ENCODE assay signal across 1 cellular context in the genomic region with DNA sequence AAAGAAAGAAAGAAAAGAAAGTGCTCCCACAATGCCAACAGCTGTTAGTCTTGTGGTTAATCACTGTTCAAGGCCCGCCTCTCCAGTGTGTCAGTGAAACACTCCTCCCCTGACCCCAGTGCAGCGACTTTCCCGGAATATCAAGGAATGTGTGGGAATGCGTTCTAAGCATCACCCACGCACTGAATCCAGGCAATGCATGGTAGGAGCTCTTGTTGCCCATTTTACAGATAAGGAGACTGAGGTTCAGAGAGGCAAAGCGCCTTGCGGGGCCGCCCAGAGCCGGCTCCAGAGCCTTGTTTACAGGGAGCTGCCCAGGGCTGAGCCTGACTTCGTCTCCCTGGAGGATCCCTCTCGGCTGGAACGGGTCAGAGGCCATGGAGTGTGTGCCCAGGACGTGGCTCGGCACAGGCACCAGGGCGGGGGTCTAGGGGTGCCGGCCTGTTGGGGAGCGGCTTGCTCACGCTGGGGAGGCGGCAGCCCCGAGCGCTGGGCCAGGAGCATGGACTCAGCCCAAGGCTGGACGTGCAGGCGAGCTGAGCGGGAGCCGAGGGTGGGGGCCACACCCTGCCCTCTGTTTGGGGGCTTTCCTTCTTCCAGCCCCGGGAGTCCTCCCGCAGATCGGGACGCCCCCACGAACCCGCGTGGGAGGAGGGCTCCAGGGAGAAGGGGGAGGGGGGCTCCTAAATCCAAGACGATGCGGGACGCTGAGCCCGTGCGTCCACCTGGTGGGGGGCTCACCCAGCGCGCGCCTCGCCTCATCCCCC.
TF ChIP-seq lines count a peak whose summit lies in the region.

No MANE protein-coding gene starts in this region.

TF ChIP-seq in HepG2, 621 proteins besides CTCF, POLR2A, EP300 and RAD21 (continues in another document):
- TF ChIP-seq IRF2 (CRISPR knock-in tag; IDR thresholded peaks at IDR 0.05) = no peak
- TF ChIP-seq, protein P1, sequence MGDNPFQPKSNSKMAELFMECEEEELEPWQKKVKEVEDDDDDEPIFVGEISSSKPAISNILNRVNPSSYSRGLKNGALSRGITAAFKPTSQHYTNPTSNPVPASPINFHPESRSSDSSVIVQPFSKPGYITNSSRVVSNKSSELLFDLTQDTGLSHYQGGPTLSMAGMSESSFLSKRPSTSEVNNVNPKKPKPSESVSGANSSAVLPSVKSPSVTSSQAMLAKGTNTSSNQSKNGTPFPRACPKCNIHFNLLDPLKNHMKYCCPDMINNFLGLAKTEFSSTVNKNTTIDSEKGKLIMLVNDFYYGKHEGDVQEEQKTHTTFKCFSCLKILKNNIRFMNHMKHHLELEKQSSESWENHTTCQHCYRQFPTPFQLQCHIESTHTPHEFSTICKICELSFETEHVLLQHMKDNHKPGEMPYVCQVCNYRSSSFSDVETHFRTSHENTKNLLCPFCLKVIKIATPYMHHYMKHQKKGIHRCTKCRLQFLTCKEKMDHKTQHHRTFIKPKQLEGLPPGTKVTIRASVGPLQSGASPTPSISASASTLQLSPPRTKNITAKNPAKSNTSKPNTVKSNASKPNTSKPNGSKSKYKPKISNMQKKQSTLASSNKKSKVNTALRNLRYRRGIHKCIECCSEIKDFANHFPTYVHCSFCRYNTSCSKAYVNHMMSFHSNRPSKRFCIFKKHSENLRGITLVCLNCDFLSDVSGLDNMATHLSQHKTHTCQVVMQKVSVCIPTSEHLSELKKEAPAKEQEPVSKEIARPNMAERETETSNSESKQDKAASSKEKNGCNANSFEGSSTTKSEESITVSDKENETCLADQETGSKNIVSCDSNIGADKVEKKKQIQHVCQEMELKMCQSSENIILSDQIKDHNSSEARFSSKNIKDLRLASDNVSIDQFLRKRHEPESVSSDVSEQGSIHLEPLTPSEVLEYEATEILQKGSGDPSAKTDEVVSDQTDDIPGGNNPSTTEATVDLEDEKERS (CRISPR knock-in tag; IDR thresholded peaks at IDR 0.05) = no peak; the same call in 1 of the 2 replicates
- TF ChIP-seq MTA1 (CRISPR knock-in tag; IDR thresholded peaks at IDR 0.05; ENCODE audit: borderline replicate concordance) = 0 out of 2 replicates have a peak, but pooled peaks have one; percentile 13
- TF ChIP-seq, protein P2, sequence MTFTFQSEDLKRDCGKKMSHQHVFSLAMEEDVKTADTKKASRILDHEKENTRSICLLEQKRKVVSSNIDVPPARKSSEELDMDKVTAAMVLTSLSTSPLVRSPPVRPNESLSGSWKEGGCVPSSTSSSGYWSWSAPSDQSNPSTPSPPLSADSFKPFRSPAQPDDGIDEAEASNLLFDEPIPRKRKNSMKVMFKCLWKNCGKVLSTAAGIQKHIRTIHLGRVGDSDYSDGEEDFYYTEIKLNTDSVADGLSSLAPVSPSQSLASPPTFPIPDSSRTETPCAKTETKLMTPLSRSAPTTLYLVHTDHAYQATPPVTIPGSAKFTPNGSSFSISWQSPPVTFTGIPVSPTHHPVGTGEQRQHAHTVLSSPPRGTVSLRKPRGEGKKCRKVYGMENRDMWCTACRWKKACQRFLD (CRISPR knock-in tag; IDR thresholded peaks at IDR 0.05; ENCODE audit: borderline replicate concordance) = no peak
- TF ChIP-seq, protein P3, sequence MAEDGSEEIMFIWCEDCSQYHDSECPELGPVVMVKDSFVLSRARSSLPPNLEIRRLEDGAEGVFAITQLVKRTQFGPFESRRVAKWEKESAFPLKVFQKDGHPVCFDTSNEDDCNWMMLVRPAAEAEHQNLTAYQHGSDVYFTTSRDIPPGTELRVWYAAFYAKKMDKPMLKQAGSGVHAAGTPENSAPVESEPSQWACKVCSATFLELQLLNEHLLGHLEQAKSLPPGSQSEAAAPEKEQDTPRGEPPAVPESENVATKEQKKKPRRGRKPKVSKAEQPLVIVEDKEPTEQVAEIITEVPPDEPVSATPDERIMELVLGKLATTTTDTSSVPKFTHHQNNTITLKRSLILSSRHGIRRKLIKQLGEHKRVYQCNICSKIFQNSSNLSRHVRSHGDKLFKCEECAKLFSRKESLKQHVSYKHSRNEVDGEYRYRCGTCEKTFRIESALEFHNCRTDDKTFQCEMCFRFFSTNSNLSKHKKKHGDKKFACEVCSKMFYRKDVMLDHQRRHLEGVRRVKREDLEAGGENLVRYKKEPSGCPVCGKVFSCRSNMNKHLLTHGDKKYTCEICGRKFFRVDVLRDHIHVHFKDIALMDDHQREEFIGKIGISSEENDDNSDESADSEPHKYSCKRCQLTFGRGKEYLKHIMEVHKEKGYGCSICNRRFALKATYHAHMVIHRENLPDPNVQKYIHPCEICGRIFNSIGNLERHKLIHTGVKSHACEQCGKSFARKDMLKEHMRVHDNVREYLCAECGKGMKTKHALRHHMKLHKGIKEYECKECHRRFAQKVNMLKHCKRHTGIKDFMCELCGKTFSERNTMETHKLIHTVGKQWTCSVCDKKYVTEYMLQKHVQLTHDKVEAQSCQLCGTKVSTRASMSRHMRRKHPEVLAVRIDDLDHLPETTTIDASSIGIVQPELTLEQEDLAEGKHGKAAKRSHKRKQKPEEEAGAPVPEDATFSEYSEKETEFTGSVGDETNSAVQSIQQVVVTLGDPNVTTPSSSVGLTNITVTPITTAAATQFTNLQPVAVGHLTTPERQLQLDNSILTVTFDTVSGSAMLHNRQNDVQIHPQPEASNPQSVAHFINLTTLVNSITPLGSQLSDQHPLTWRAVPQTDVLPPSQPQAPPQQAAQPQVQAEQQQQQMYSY (CRISPR knock-in tag; IDR thresholded peaks at IDR 0.05) = no peak
- no peak for TF ChIP-seq MXI1 (IDR thresholded peaks at IDR 0.05; ENCODE audit: borderline replicate concordance, low read depth, low read length)
- TF ChIP-seq ZNF891 (CRISPR knock-in tag; IDR thresholded peaks at IDR 0.05) = 0 out of 2 replicates have a peak, but pooled peaks have one; percentile 26
- TF ChIP-seq ZNF33B (CRISPR knock-in tag; IDR thresholded peaks at IDR 0.05) = no peak
- peak; percentile 51 for TF ChIP-seq AGO1 (IDR thresholded peaks at IDR 0.05; ENCODE audit: low read depth, low read length, poor library complexity, severe bottlenecking)
- TF ChIP-seq, protein P4, sequence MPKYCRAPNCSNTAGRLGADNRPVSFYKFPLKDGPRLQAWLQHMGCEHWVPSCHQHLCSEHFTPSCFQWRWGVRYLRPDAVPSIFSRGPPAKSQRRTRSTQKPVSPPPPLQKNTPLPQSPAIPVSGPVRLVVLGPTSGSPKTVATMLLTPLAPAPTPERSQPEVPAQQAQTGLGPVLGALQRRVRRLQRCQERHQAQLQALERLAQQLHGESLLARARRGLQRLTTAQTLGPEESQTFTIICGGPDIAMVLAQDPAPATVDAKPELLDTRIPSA (CRISPR knock-in tag; IDR thresholded peaks at IDR 0.05; ENCODE audit: borderline replicate concordance) = no peak
- no peak for TF ChIP-seq ZSCAN30 (CRISPR knock-in tag; IDR thresholded peaks at IDR 0.05)
- no peak for TF ChIP-seq ZNF549 (CRISPR knock-in tag; IDR thresholded peaks at IDR 0.05)
- TF ChIP-seq, protein P5, sequence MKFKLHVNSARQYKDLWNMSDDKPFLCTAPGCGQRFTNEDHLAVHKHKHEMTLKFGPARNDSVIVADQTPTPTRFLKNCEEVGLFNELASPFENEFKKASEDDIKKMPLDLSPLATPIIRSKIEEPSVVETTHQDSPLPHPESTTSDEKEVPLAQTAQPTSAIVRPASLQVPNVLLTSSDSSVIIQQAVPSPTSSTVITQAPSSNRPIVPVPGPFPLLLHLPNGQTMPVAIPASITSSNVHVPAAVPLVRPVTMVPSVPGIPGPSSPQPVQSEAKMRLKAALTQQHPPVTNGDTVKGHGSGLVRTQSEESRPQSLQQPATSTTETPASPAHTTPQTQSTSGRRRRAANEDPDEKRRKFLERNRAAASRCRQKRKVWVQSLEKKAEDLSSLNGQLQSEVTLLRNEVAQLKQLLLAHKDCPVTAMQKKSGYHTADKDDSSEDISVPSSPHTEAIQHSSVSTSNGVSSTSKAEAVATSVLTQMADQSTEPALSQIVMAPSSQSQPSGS (CRISPR knock-in tag; IDR thresholded peaks at IDR 0.05) = no peak
- no peak for TF ChIP-seq ZNF354B (CRISPR knock-in tag; IDR thresholded peaks at IDR 0.05)
- 0 out of 2 replicates have a peak, but pooled peaks have one; percentile 21 for TF ChIP-seq PPARG (CRISPR knock-in tag; conservative IDR thresholded peaks at IDR 0.05)
- TF ChIP-seq ZMYM2 (CRISPR knock-in tag; IDR thresholded peaks at IDR 0.05) = peak; percentile 57; the same call in 1 of the 2 replicates
- TF ChIP-seq, protein P6, sequence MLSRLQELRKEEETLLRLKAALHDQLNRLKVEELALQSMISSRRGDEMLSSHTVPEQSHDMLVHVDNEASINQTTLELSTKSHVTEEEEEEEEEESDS (CRISPR knock-in tag; IDR thresholded peaks at IDR 0.05; ENCODE audit: borderline replicate concordance) = no peak
- no peak for TF ChIP-seq JUND (CRISPR knock-in tag; IDR thresholded peaks at IDR 0.05)
- no peak for TF ChIP-seq ZNF24 (IDR thresholded peaks at IDR 0.05)
- no peak for TF ChIP-seq ZNF496 (CRISPR knock-in tag; IDR thresholded peaks at IDR 0.05; ENCODE audit: insufficient replicate concordance)
- TF ChIP-seq ZNF543 (CRISPR knock-in tag; IDR thresholded peaks at IDR 0.05) = no peak; the same call in 1 of the 2 replicates
- no peak for TF ChIP-seq TMF1 (CRISPR knock-in tag; IDR thresholded peaks at IDR 0.05; ENCODE audit: low read depth)
- TF ChIP-seq, protein P7, sequence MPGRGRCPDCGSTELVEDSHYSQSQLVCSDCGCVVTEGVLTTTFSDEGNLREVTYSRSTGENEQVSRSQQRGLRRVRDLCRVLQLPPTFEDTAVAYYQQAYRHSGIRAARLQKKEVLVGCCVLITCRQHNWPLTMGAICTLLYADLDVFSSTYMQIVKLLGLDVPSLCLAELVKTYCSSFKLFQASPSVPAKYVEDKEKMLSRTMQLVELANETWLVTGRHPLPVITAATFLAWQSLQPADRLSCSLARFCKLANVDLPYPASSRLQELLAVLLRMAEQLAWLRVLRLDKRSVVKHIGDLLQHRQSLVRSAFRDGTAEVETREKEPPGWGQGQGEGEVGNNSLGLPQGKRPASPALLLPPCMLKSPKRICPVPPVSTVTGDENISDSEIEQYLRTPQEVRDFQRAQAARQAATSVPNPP (CRISPR knock-in tag; IDR thresholded peaks at IDR 0.05) = no peak
- peak; percentile 68 for TF ChIP-seq ZNF768 (CRISPR knock-in tag; IDR thresholded peaks at IDR 0.05)
- TF ChIP-seq, protein P8, sequence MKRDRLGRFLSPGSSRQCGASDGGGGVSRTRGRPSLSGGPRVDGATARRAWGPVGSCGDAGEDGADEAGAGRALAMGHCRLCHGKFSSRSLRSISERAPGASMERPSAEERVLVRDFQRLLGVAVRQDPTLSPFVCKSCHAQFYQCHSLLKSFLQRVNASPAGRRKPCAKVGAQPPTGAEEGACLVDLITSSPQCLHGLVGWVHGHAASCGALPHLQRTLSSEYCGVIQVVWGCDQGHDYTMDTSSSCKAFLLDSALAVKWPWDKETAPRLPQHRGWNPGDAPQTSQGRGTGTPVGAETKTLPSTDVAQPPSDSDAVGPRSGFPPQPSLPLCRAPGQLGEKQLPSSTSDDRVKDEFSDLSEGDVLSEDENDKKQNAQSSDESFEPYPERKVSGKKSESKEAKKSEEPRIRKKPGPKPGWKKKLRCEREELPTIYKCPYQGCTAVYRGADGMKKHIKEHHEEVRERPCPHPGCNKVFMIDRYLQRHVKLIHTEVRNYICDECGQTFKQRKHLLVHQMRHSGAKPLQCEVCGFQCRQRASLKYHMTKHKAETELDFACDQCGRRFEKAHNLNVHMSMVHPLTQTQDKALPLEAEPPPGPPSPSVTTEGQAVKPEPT (CRISPR knock-in tag; IDR thresholded peaks at IDR 0.05; ENCODE audit: low read depth) = no peak
- peak; percentile 56; the same call in 1 of the 2 replicates for TF ChIP-seq ZNF772 (CRISPR knock-in tag; IDR thresholded peaks at IDR 0.05)
- TF ChIP-seq ZNF619 (CRISPR knock-in tag; IDR thresholded peaks at IDR 0.05) = no peak
- TF ChIP-seq BCL6 (CRISPR knock-in tag; IDR thresholded peaks at IDR 0.05) = no peak
- TF ChIP-seq, protein P9, sequence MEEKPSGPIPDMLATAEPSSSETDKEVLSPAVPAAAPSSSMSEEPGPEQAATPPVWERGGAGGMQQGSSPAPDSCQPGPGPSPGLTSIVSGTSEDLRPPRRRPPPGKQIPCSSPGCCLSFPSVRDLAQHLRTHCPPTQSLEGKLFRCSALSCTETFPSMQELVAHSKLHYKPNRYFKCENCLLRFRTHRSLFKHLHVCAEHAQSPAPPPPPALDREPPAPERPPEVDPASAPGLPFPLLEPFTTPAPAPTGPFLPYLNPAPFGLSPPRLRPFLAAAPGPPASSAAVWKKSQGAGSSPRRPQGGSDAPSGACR (CRISPR knock-in tag; IDR thresholded peaks at IDR 0.05) = peak; percentile 77; the same call in 1 of the 2 replicates
- TF ChIP-seq ERF (CRISPR knock-in tag; IDR thresholded peaks at IDR 0.05) = no peak
- 0 out of 2 replicates have a peak, but pooled peaks have one; percentile 16 for TF ChIP-seq DMAP1 (CRISPR knock-in tag; IDR thresholded peaks at IDR 0.05)
- TF ChIP-seq, protein P10, sequence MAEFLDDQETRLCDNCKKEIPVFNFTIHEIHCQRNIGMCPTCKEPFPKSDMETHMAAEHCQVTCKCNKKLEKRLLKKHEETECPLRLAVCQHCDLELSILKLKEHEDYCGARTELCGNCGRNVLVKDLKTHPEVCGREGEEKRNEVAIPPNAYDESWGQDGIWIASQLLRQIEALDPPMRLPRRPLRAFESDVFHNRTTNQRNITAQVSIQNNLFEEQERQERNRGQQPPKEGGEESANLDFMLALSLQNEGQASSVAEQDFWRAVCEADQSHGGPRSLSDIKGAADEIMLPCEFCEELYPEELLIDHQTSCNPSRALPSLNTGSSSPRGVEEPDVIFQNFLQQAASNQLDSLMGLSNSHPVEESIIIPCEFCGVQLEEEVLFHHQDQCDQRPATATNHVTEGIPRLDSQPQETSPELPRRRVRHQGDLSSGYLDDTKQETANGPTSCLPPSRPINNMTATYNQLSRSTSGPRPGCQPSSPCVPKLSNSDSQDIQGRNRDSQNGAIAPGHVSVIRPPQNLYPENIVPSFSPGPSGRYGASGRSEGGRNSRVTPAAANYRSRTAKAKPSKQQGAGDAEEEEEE (CRISPR knock-in tag; IDR thresholded peaks at IDR 0.05; ENCODE audit: borderline replicate concordance) = 0 out of 2 replicates have a peak, but pooled peaks have one; percentile 59
- TF ChIP-seq ZNF629 (CRISPR knock-in tag; conservative IDR thresholded peaks at IDR 0.05) = peak; percentile 100
